ENCODE assay signal across 8 cellular contexts in the genomic region with DNA sequence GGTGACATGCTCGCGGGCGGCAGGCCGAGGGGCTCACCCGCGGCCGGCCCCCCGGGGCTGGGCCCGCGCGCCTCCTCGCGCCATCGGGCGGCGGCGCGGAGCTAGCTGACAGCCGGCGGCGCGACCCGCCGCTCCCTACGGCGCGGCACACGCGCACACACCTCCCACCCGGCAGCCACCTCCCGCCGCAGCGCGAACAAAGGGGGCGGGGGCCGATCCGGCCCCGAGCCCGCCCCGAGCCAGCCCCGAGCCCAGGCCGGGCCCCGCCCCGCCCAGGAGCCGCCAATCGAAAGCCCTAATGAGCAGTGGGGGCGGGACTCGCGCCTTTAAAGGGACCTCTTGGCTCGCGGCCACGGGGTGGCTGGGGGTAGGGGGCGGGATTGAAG. TPM values are rescaled to one million over a fixed set of nuclear protein-coding genes. Genes with fewer than 3 reads are reported as not detected.
DNase-seq lines count a peak whose midpoint lies in the region; ATAC-seq lines count a peak whose summit lies in the region.

A gene with protein sequence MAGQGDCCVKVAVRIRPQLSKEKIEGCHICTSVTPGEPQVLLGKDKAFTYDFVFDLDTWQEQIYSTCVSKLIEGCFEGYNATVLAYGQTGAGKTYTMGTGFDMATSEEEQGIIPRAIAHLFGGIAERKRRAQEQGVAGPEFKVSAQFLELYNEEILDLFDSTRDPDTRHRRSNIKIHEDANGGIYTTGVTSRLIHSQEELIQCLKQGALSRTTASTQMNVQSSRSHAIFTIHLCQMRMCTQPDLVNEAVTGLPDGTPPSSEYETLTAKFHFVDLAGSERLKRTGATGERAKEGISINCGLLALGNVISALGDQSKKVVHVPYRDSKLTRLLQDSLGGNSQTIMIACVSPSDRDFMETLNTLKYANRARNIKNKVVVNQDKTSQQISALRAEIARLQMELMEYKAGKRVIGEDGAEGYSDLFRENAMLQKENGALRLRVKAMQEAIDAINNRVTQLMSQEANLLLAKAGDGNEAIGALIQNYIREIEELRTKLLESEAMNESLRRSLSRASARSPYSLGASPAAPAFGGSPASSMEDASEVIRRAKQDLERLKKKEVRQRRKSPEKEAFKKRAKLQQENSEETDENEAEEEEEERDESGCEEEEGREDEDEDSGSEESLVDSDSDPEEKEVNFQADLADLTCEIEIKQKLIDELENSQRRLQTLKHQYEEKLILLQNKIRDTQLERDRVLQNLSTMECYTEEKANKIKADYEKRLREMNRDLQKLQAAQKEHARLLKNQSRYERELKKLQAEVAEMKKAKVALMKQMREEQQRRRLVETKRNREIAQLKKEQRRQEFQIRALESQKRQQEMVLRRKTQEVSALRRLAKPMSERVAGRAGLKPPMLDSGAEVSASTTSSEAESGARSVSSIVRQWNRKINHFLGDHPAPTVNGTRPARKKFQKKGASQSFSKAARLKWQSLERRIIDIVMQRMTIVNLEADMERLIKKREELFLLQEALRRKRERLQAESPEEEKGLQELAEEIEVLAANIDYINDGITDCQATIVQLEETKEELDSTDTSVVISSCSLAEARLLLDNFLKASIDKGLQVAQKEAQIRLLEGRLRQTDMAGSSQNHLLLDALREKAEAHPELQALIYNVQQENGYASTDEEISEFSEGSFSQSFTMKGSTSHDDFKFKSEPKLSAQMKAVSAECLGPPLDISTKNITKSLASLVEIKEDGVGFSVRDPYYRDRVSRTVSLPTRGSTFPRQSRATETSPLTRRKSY (N-terminal part only) (minus strand): TSS at position 198 of the 386 bp plus-strand sequence. CDS start 331 bp downstream, outside the sequence.

- peak within 1 kb of the TSS; percentile 89 for H3K4me3 Mint-ChIP-seq in activated naive CD4-positive, alpha-beta T cell treated with anti-CD3 and anti-CD28 coated beads, Interleukin-2, amount 10 ng/mL, durations not matched to agents 7 days and 5 days

- CTCF ChIA-PET in activated naive CD4-positive, alpha-beta T cell treated with anti-CD3 and anti-CD28 coated beads, Interleukin-2, amount 10 ng/mL, durations not matched to agents 7 days and 5 days (lab: Charles Lee), result interaction anchor here (1.1 to 4.4 kb wide), 4 partner anchors 11 to 51 kb away, joined by 3 to 52 read pairs (median 18); no protein-coding TSS in a partner anchor

- peak within 1 kb of the TSS; percentile 48 for H3K9ac ChIP-seq in SK-N-MC (ENCODE audit: insufficient read length)

- H3K9me3 ChIP-seq in SK-N-MC (ENCODE audit: low read depth, low read length), result no peaks in the 10 kb centered on the region

- peak within 1 kb of the TSS; percentile 100 for H3K27ac Mint-ChIP-seq in activated naive CD4-positive, alpha-beta T cell treated with anti-CD3 and anti-CD28 coated beads, Interleukin-2, amount 10 ng/mL, durations not matched to agents 7 days and 5 days

- DNase-seq in Daoy (ENCODE audit: low read depth), result peak; percentile 88
- peak; percentile 4 for DNase-seq in LHCN-M2 (ENCODE audit: low read depth)
- DNase-seq in SK-N-MC (ENCODE audit: low read depth, low spot score), result no peak
- peak; percentile 94 for DNase-seq in activated naive CD4-positive, alpha-beta T cell treated with anti-CD3 and anti-CD28 coated beads, Interleukin-2, amount 10 ng/mL, durations not matched to agents 7 days and 5 days
- peak; percentile 94 for DNase-seq in cardiac septum (ENCODE audit: low spot score)
- peak; percentile 68 to 98 (median 84) for DNase-seq in posterior cingulate gyrus
- DNase-seq in ureter (ENCODE audit: low spot score), result peak; percentile 82

- intact Hi-C loops in cardiac septum (cut with DNase I) (no loop called here), posterior cingulate gyrus (cut with DNase I) (no loop called here)

- no peak within 1 kb of the TSS for H3K27ac ChIP-seq in SK-N-MC

- no peaks in the 10 kb centered on the region for H3K36me3 ChIP-seq in SK-N-MC (ENCODE audit: insufficient read depth, low read length)

- H3K4me3 ChIP-seq in SK-N-MC, result peak within 1 kb of the TSS; percentile 83

- H3K4me1 Mint-ChIP-seq in activated naive CD4-positive, alpha-beta T cell treated with anti-CD3 and anti-CD28 coated beads, Interleukin-2, amount 10 ng/mL, durations not matched to agents 7 days and 5 days, result peaks cover 75% of the 10 kb centered on the region

- H3K9me3 Mint-ChIP-seq in activated naive CD4-positive, alpha-beta T cell treated with anti-CD3 and anti-CD28 coated beads, Interleukin-2, amount 10 ng/mL, durations not matched to agents 7 days and 5 days, result no peaks in the 10 kb centered on the region

- H3K27me3 Mint-ChIP-seq in activated naive CD4-positive, alpha-beta T cell treated with anti-CD3 and anti-CD28 coated beads, Interleukin-2, amount 10 ng/mL, durations not matched to agents 7 days and 5 days, result peaks cover 3% of the 10 kb centered on the region

- H3K36me3 Mint-ChIP-seq in activated naive CD4-positive, alpha-beta T cell treated with anti-CD3 and anti-CD28 coated beads, Interleukin-2, amount 10 ng/mL, durations not matched to agents 7 days and 5 days, result peaks cover 25% of the 10 kb centered on the region

- peak; percentile 46 for ATAC-seq in GM21786 (IDR thresholded peaks at IDR 0.05; ENCODE audit: unreplicated experiment)

RNA-seq across cellular contexts. Expression of the gene that starts here (rescaled TPM):
- 2.6 and 3.4 TPM in 2 replicates for total RNA-seq in Daoy (2014; rRNA removed; shearing (Covaris generic))
- total RNA-seq in LHCN-M2 (2014; rRNA removed), result under 0.01 and 0.06 TPM in 2 replicates
- 0.10 TPM for polyA plus RNA-seq in LHCN-M2 (2012)
- total RNA-seq in cardiac septum, result 0.73 TPM
- total RNA-seq in ureter, result 10.7 TPM

Comparison
In these comparisons a context has a peak if more than half of its experiments do, and no peak if none do; other contexts are left out.
1. Peak in DNase-seq in LHCN-M2; RNA of the gene not detected or under 1 TPM.
2. Peak in DNase-seq in cardiac septum; RNA of the gene not detected or under 1 TPM.